ENCODE assay signal across 13 cellular contexts in genomic region chr19:38843175-38843758, GRCh38. TPM values are rescaled to one million over a fixed set of nuclear protein-coding genes. Genes with fewer than 3 reads are reported as not detected.
DNase-seq lines count a peak whose midpoint lies in the region; ATAC-seq and TF ChIP-seq lines count a peak whose summit lies in the region.
"Had no signal": no experiment of that assay in that cellular context is flagged by ENCODE, and none has a peak within 500 bp of the region (broad histone marks: within the 10 kb centered on the region; RNA-seq: fewer than 3 reads in every experiment).

No MANE protein-coding gene starts in this region.

- no TSS peak for BruUV-seq in PC-3 (replicated peaks; lab: Mats Ljungman, UMichigan)

- H3K4me2 ChIP-seq in PC-3 (ENCODE audit: low read length) = no peak overlapping the region

- CTCF ChIA-PET in activated CD4-positive, alpha-beta memory T cell treated with anti-CD3 and anti-CD28 coated beads for 36 hours (lab: Charles Lee) = interaction anchor here (0.8 kb wide), 1 partner anchor 88 kb away, joined by 3 read pairs; the partner anchor contains the start of genes MRPS12 and SARS2
- CTCF ChIA-PET in PC-3 (lab: Charles Lee) = no interaction called here

- peaks cover 14% of the 10 kb centered on the region for H3F3A ChIP-seq in PC-3 (ENCODE audit: low read length, unreplicated experiment)

- peaks cover 32% of the 10 kb centered on the region; the same call in 1 of the 2 replicates for H4K20me1 ChIP-seq in PC-3 (ENCODE audit: low read length)

- H3K9me3 ChIP-seq in cardiac muscle cell (ENCODE audit: low read depth) = no peaks in the 10 kb centered on the region
- H3K9me3 ChIP-seq in PC-3 (ENCODE audit: low read length) = no peaks in the 10 kb centered on the region

- POLR2A ChIA-PET in activated CD4-positive, alpha-beta memory T cell treated with anti-CD3 and anti-CD28 coated beads for 36 hours (lab: Charles Lee) = interaction anchor here (1.2 to 1.4 kb wide), 2 partner anchors 21 to 22 kb away, joined by 5 to 9 read pairs; no protein-coding TSS in a partner anchor
- POLR2A ChIA-PET in PC-3 (lab: Charles Lee; ENCODE audit: unreplicated experiment) = no interaction called here

- H3K27ac Mint-ChIP-seq in activated CD4-positive, alpha-beta memory T cell treated with anti-CD3 and anti-CD28 coated beads for 36 hours = peak overlapping the region; percentile 89
- H3K27ac Mint-ChIP-seq in memory B cell = no peak overlapping the region
- H3K27ac Mint-ChIP-seq in type B pancreatic cell = peak overlapping the region; percentile 68
- H3K27ac Mint-ChIP-seq: dendritic cell treated with granulocyte-macrophage colony-stimulating factor and Interleukin-4, amounts not matched to agents 40 ng/mL and 50 ng/mL, for 4 days had no signal

- peak overlapping the region; percentile 24 for H3K27ac ChIP-seq in cardiac muscle cell
- H3K27ac ChIP-seq in PC-3 (ENCODE audit: low read length) = no peak overlapping the region

- H3K27me3 ChIP-seq in cardiac muscle cell = no peaks in the 10 kb centered on the region
- no peaks in the 10 kb centered on the region for H3K27me3 ChIP-seq in PC-3 (ENCODE audit: low read length)

- H3K27me3 Mint-ChIP-seq in activated CD4-positive, alpha-beta memory T cell treated with anti-CD3 and anti-CD28 coated beads for 36 hours = no peaks in the 10 kb centered on the region
- H3K27me3 Mint-ChIP-seq in memory B cell (no peaks in the 10 kb centered on the region), type B pancreatic cell (no peaks in the 10 kb centered on the region)
- H3K27me3 Mint-ChIP-seq: dendritic cell treated with granulocyte-macrophage colony-stimulating factor and Interleukin-4, amounts not matched to agents 40 ng/mL and 50 ng/mL, for 4 days had no signal

- H3K36me3 Mint-ChIP-seq in activated CD4-positive, alpha-beta memory T cell treated with anti-CD3 and anti-CD28 coated beads for 36 hours = peaks cover 90% of the 10 kb centered on the region
- H3K36me3 Mint-ChIP-seq in memory B cell (peaks cover 38% of the 10 kb centered on the region), type B pancreatic cell (peaks cover 62% of the 10 kb centered on the region)

- H2AFZ ChIP-seq in PC-3 (ENCODE audit: low read length) = no peak overlapping the region

- no peak overlapping the region for H3K9ac ChIP-seq in PC-3 (ENCODE audit: low read length)

- intact Hi-C loops in left cardiac atrium (cut with DNase I) = loop anchor here in 1 of 2 donors (10.0 kb wide), 1 partner anchor 198 kb away; the partner anchor contains the start of gene ACTN4
- intact Hi-C loops in activated CD4-positive, alpha-beta memory T cell treated with anti-CD3 and anti-CD28 coated beads for 36 hours (cut with micrococcal nuclease) = loop anchor here (5.0 kb wide), 1 partner anchor 206 kb away; no protein-coding TSS in a partner anchor
- intact Hi-C loops in PC-3 (cut with micrococcal nuclease) = no loop called here

- peaks cover 3% of the 10 kb centered on the region for H3K4me1 ChIP-seq in cardiac muscle cell (ENCODE audit: low read depth)
- H3K4me1 ChIP-seq in PC-3 (ENCODE audit: insufficient read depth, low read length) = peaks cover 30% of the 10 kb centered on the region

- no peak overlapping the region for H3K4me3 Mint-ChIP-seq in activated CD4-positive, alpha-beta memory T cell treated with anti-CD3 and anti-CD28 coated beads for 36 hours
- H3K4me3 Mint-ChIP-seq in memory B cell (peak overlapping the region; percentile 43), type B pancreatic cell (no peak overlapping the region)
- H3K4me3 Mint-ChIP-seq: dendritic cell treated with granulocyte-macrophage colony-stimulating factor and Interleukin-4, amounts not matched to agents 40 ng/mL and 50 ng/mL, for 4 days had no signal

- no peak for ATAC-seq in left cardiac atrium
- ATAC-seq in memory B cell (ENCODE audit: low read depth) = no peak
- no peak for ATAC-seq in GM21825 (IDR thresholded peaks at IDR 0.05; ENCODE audit: unreplicated experiment)
- no peak for ATAC-seq in PC-3

- peaks cover 69% of the 10 kb centered on the region for H3K79me2 ChIP-seq in PC-3 (ENCODE audit: low read length)

- H3K36me3 ChIP-seq in cardiac muscle cell (peaks cover 85% of the 10 kb centered on the region), PC-3 (ENCODE audit: low read depth, low read length) (peaks cover 72% of the 10 kb centered on the region)

- DNase-seq in cardiac muscle cell (ENCODE audit: low read depth in 1 of 2, low spot score in 1 of 2) (no peak), left cardiac atrium (no peak), memory B cell (ENCODE audit: low spot score in 2 of 2) (no peak), type B pancreatic cell (ENCODE audit: extremely low spot score, unreplicated experiment) (no peak), PC-3 (no peak), NCI-H345 (lab: John Stamatoyannopoulos, UW) (no peak)
- no peak for DNase-seq in activated CD4-positive, alpha-beta memory T cell treated with anti-CD3 and anti-CD28 coated beads for 36 hours
- DNase-seq: amygdala, NCI-H2227 treated with DMSO at 0.1 percent for 48 hours had no signal

- H3K9me3 Mint-ChIP-seq in activated CD4-positive, alpha-beta memory T cell treated with anti-CD3 and anti-CD28 coated beads for 36 hours = no peaks in the 10 kb centered on the region
- H3K9me3 Mint-ChIP-seq in memory B cell (no peaks in the 10 kb centered on the region), type B pancreatic cell (no peaks in the 10 kb centered on the region)
- H3K9me3 Mint-ChIP-seq: dendritic cell treated with granulocyte-macrophage colony-stimulating factor and Interleukin-4, amounts not matched to agents 40 ng/mL and 50 ng/mL, for 4 days had no signal

- H3K4me3 ChIP-seq in cardiac muscle cell = no peak overlapping the region
- no peak overlapping the region for H3K4me3 ChIP-seq in PC-3 (ENCODE audit: low read length)

- peaks cover 89% of the 10 kb centered on the region for H3K4me1 Mint-ChIP-seq in activated CD4-positive, alpha-beta memory T cell treated with anti-CD3 and anti-CD28 coated beads for 36 hours (ENCODE audit: low read depth)
- peaks cover 42% of the 10 kb centered on the region for H3K4me1 Mint-ChIP-seq in memory B cell
- peaks cover 7% of the 10 kb centered on the region for H3K4me1 Mint-ChIP-seq in type B pancreatic cell (ENCODE audit: unreplicated experiment)

- TF ChIP-seq CTCF in cardiac muscle cell (IDR thresholded peaks at IDR 0.05; ENCODE audit: low read depth, low read length) (no peak), type B pancreatic cell (conservative IDR thresholded peaks at IDR 0.05) (no peak), PC-3 (conservative IDR thresholded peaks at IDR 0.05; ENCODE audit: low read depth, low read length) (no peak)

- no peaks in the 10 kb centered on the region for H3K9me2 ChIP-seq in PC-3 (replicated peaks; ENCODE audit: low read length)

RNA-seq across cellular contexts. Expression of gene HNRNPL, which starts 6.5 kb away (rescaled TPM):
- 300 and 326 TPM in 2 replicates for total RNA-seq in cardiac muscle cell
- 240 and 291 TPM in 2 replicates for polyA plus RNA-seq in cardiac muscle cell
- total RNA-seq in left cardiac atrium = 100 to 1,000 TPM; 179 to 185 TPM
- total RNA-seq in activated CD4-positive, alpha-beta memory T cell treated with anti-CD3 and anti-CD28 coated beads for 36 hours = 100 to 1,000 TPM; 646 to 671 TPM
- 338 and 451 TPM in 2 replicates for total RNA-seq in type B pancreatic cell (ENCODE audit: low replicate concordance)
- total RNA-seq in PC-3 (2014; rRNA removed) = 315 and 331 TPM in 2 replicates

RNA-seq across cellular contexts. Expression of gene ECH1, which starts 11.7 kb away (rescaled TPM):
- total RNA-seq in cardiac muscle cell (171 and 180 TPM in 2 replicates), left cardiac atrium (100 to 1,000 TPM; 449 to 630 TPM), type B pancreatic cell (ENCODE audit: low replicate concordance) (134 and 142 TPM in 2 replicates), PC-3 (2014; rRNA removed) (41.8 and 78.9 TPM in 2 replicates)
- polyA plus RNA-seq in cardiac muscle cell = 360 and 430 TPM in 2 replicates
- 100 to 1,000 TPM; 152 to 155 TPM for total RNA-seq in activated CD4-positive, alpha-beta memory T cell treated with anti-CD3 and anti-CD28 coated beads for 36 hours

RNA-seq across cellular contexts. Expression of gene LGALS4, which starts 30.5 kb away (rescaled TPM):
- 0.46 and 1.0 TPM in 2 replicates for total RNA-seq in cardiac muscle cell
- polyA plus RNA-seq in cardiac muscle cell = 0.50 and 2.0 TPM in 2 replicates
- total RNA-seq in left cardiac atrium = 1 to 10 TPM in 1 of 2 donors, under 1 TPM in 1; 0.85 to 1.4 TPM
- under 1 TPM; 0.33 to 0.70 TPM for total RNA-seq in activated CD4-positive, alpha-beta memory T cell treated with anti-CD3 and anti-CD28 coated beads for 36 hours
- 33.4 and 104 TPM in 2 replicates for total RNA-seq in type B pancreatic cell (ENCODE audit: low replicate concordance)
- 0.51 TPM in 1 of 2 replicates, not detected in the other for total RNA-seq in PC-3 (2014; rRNA removed)

RNA-seq across cellular contexts. Expression of gene RINL, which starts 34.8 kb away (rescaled TPM):
- 8.4 and 8.9 TPM in 2 replicates for total RNA-seq in cardiac muscle cell
- 3.9 and 10.6 TPM in 2 replicates for polyA plus RNA-seq in cardiac muscle cell
- total RNA-seq in left cardiac atrium = 1 to 10 TPM; 4.4 to 7.6 TPM
- total RNA-seq in activated CD4-positive, alpha-beta memory T cell treated with anti-CD3 and anti-CD28 coated beads for 36 hours = 10 to 100 TPM; 92.6 to 100.0 TPM
- 1.7 and 3.4 TPM in 2 replicates for total RNA-seq in type B pancreatic cell (ENCODE audit: low replicate concordance)
- 1.2 and 3.2 TPM in 2 replicates for total RNA-seq in PC-3 (2014; rRNA removed)

RNA-seq across cellular contexts. Expression of gene LGALS7B, which starts 54.3 kb away (rescaled TPM):
- total RNA-seq in cardiac muscle cell = not detected in 2 replicates
- not detected in 2 replicates for polyA plus RNA-seq in cardiac muscle cell
- not detected for total RNA-seq in left cardiac atrium
- total RNA-seq in activated CD4-positive, alpha-beta memory T cell treated with anti-CD3 and anti-CD28 coated beads for 36 hours = not detected
- not detected in 2 replicates for total RNA-seq in type B pancreatic cell (ENCODE audit: low replicate concordance)
- not detected in 2 replicates for total RNA-seq in PC-3 (2014; rRNA removed)
- total RNA-seq: posterior vena cava had no signal
- polyA plus RNA-seq: BJ had no signal

Comparison
In these comparisons a context has a peak if more than half of its experiments do, and no peak if none do; other contexts are left out.
1. RNA of gene LGALS4, which starts 30.5 kb away (total RNA-seq): 33.4 to 104 TPM in type B pancreatic cell; 0.85 to 1.4 TPM in left cardiac atrium, 0.46 to 1.0 TPM in cardiac muscle cell, 0.33 to 0.70 TPM in activated CD4-positive, alpha-beta memory T cell treated with anti-CD3 and anti-CD28 coated beads for 36 hours and 0.51 TPM in PC-3; every median in the first group is over 10 times any median in the second.